23 cellular contexts compared by ENCODE assay signal in the genomic region with DNA sequence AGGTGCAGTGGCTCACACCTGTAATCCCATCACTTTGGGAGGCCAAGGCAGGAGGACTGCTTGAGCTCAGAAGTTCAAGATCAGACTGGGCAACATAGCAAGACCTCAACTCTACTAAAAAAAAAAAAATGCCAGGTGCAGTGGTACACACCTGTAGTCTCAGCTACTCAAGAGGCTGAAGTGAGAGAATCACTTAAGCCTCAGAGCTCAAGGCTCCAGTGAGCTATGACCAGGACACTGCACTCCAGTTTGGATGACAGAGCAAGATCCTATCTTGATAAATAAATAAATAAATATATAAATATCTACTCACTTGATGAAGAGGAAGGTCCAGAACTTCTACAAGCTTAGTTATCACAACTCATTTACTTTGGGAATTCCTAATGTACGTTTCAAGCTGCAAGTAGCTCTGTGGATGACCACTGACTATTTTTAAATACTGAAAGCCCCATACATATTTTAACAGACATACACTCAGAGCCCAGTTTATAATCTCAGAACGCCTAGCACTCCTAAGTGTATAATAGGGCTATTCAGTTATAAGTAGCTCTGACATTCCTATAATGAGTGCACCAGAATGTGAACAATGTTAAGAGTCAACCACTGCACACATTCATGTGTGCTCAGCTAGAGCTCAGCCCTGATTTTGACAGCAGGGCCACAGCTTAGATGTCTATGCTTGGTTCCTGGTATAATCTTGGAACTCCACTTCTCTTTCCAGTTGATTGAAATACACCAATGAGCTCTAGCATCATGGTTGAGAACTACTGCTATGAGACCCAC.
DNase-seq lines count a peak whose midpoint lies in the region; TF ChIP-seq lines count a peak whose summit lies in the region.
"Had no signal": no experiment of that assay in that cellular context is flagged by ENCODE, and none has a peak within 500 bp of the region (broad histone marks: within the 10 kb centered on the region; RNA-seq: fewer than 3 reads in every experiment).

No MANE protein-coding gene starts in this region.

- no peaks in the 10 kb centered on the region for H3K79me2 ChIP-seq in parathyroid adenoma

- 66 to 79% methylated on average over 2 of the region's 2 CpGs for WGBS in esophagus squamous epithelium, 2 donors
- 42 to 55% methylated on average over 2 of the region's 2 CpGs for WGBS in tibial nerve, 2 donors

- H3K27ac ChIP-seq in esophagus squamous epithelium, result peak overlapping the region in 3 of 4 donors; percentile 58 to 75 (median 62)
- peak overlapping the region; percentile 42 for H3K27ac ChIP-seq in parathyroid adenoma
- peak overlapping the region; percentile 72 to 98 (median 94) for H3K27ac ChIP-seq in tibial nerve
- H3K27ac ChIP-seq: 22Rv1, prostate gland had no signal

- TF ChIP-seq POLR2A in esophagus squamous epithelium (IDR thresholded peaks at IDR 0.05) (no peak), tibial nerve (IDR thresholded peaks at IDR 0.05) (no peak)

- no peak overlapping the region for H3K9ac ChIP-seq in parathyroid adenoma

- H3K36me3 ChIP-seq in esophagus squamous epithelium (no peaks in the 10 kb centered on the region), parathyroid adenoma (ENCODE audit: control insufficient read depth, insufficient read depth, low read length) (no peaks in the 10 kb centered on the region), tibial nerve (no peaks in the 10 kb centered on the region)
- H3K36me3 ChIP-seq: adrenal gland, prostate gland had no signal

- DNase-seq in DMS53 (lab: John Stamatoyannopoulos, UW) (peak; percentile 13), DMS53 treated with DMSO at 0.1 percent for 48 hours (lab: John Stamatoyannopoulos, UW; ENCODE audit: unreplicated experiment) (no peak), esophagus squamous epithelium (lab: John Stamatoyannopoulos, UW) (no peak), tibial nerve (ENCODE audit: low spot score in 2 of 2) (no peak), GDM1 (lab: John Stamatoyannopoulos, UW) (no peak), NCI-H446 treated with DMSO at 0.1 percent for 48 hours (lab: John Stamatoyannopoulos, UW) (no peak), NCI-H1105 (lab: John Stamatoyannopoulos, UW) (no peak)
- DNase-seq: activated CD4-positive, alpha-beta T cell treated with anti-CD3 and anti-CD28 coated beads, Interleukin-2, amount 10 ng/mL, durations not matched to agents 7 days and 5 days; activated CD8-positive, alpha-beta memory T cell treated with anti-CD3 and anti-CD28 coated beads, Interleukin-2, amount 50 U/mL, for 48 hours; activated effector memory CD4-positive, alpha-beta T cell treated with anti-CD3 and anti-CD28 coated beads, Interleukin-2, amount 50 U/mL, for 16 hours; adrenal gland; central memory CD4-positive, alpha-beta T cell; COR-L47; effector CD8-positive, alpha-beta T cell; NCI-H1092 treated with DMSO at 0.1 percent for 48 hours; NCI-H524; nephron progenitor cell; stimulated activated CD4-positive, alpha-beta T cell treated with anti-CD3 and anti-CD28 coated beads, Interleukin-15, amount 100 ng/mL, for 24 hours; trophoblast cell had no signal

- peak in 1 of 2 donors; percentile 10 for TF ChIP-seq EP300 in tibial nerve (IDR thresholded peaks at IDR 0.05)

- H3K27me3 ChIP-seq in esophagus squamous epithelium (no peaks in the 10 kb centered on the region), parathyroid adenoma (ENCODE audit: control insufficient read depth, insufficient read depth, low read length) (no peaks in the 10 kb centered on the region), tibial nerve (no peaks in the 10 kb centered on the region)
- H3K27me3 ChIP-seq: adrenal gland had no signal

- TF ChIP-seq CTCF in esophagus squamous epithelium (IDR thresholded peaks at IDR 0.05) (no peak), parathyroid adenoma (IDR thresholded peaks at IDR 0.05) (no peak), tibial nerve (IDR thresholded peaks at IDR 0.05) (no peak)

- H3K9me3 ChIP-seq in esophagus squamous epithelium (no peaks in the 10 kb centered on the region), parathyroid adenoma (ENCODE audit: control insufficient read depth, low read length) (no peaks in the 10 kb centered on the region), tibial nerve (no peaks in the 10 kb centered on the region)
- H3K9me3 ChIP-seq: adrenal gland, prostate gland had no signal

- H3K4me1 ChIP-seq in esophagus squamous epithelium (peaks cover 0 to 49% (median 15%) of the 10 kb centered on the region in 3 donors), parathyroid adenoma (no peaks in the 10 kb centered on the region), tibial nerve (peaks cover 3 to 76% (median 49%) of the 10 kb centered on the region in 4 donors)
- H3K4me1 ChIP-seq: prostate gland had no signal

- H2AFZ ChIP-seq in parathyroid adenoma, result no peak overlapping the region
- H2AFZ ChIP-seq: GM23338 had no signal

- H3K4me2 ChIP-seq in parathyroid adenoma (ENCODE audit: low read length), result no peak overlapping the region
- H3K4me2 ChIP-seq: GM23338 had no signal

- intact Hi-C loops in esophagus squamous epithelium (cut with DNase I), result no loop called here

- H3K4me3 ChIP-seq in esophagus squamous epithelium (no peak overlapping the region), parathyroid adenoma (ENCODE audit: low read depth, low read length) (no peak overlapping the region), tibial nerve (no peak overlapping the region)
- H3K4me3 ChIP-seq: adrenal gland, GM23338, prostate gland had no signal

Comparison
In these comparisons a context has a peak if more than half of its experiments do, and no peak if none do; other contexts are left out.
1. H3K27ac ChIP-seq: peak in every context shown above with its lines; median percentile 94 in tibial nerve; 62 in esophagus squamous epithelium; 42 in parathyroid adenoma.